1 cellular context compared by ENCODE assay signal in the genomic region with DNA sequence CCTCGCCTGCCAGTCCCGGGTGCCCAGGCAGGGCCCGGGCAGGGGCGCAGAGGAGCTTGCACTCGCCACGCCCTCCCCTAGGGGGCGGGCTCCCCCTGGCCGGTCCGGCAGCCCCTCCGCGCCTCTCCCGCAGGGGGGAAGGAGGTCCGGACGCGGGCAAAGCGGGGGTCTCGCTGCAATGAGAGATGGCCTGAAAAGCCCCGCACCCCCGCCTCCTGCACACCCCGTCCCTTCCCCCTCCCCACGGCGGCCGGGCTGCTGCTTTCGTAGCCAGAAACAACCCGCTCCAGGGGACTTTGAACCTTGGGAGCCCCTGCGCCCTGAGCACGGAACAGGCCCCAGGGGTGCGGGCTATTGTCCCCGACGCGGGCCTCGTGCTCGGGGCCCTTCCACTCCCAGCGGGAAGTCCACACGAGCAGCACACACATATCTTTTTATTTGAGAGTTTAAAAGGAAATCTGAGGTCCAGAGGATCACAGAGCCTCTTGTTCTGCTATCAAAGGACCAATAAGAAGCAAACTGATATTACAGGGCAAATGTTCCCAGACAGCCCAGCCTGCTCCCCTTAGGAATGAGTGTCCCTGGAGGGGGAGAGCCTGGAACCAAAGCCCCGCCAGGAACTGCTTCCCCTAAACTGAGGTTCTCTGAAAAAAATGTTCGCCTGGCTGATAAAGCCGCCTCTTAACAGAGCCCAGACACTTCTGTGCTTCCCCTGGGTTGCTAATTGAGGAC.
TF ChIP-seq lines count a peak whose summit lies in the region.

No MANE protein-coding gene starts in this region.

TF ChIP-seq in HepG2, 621 proteins besides CTCF, POLR2A, EP300 and RAD21 (continued from another document and continues in another):
- TF ChIP-seq, protein P1, sequence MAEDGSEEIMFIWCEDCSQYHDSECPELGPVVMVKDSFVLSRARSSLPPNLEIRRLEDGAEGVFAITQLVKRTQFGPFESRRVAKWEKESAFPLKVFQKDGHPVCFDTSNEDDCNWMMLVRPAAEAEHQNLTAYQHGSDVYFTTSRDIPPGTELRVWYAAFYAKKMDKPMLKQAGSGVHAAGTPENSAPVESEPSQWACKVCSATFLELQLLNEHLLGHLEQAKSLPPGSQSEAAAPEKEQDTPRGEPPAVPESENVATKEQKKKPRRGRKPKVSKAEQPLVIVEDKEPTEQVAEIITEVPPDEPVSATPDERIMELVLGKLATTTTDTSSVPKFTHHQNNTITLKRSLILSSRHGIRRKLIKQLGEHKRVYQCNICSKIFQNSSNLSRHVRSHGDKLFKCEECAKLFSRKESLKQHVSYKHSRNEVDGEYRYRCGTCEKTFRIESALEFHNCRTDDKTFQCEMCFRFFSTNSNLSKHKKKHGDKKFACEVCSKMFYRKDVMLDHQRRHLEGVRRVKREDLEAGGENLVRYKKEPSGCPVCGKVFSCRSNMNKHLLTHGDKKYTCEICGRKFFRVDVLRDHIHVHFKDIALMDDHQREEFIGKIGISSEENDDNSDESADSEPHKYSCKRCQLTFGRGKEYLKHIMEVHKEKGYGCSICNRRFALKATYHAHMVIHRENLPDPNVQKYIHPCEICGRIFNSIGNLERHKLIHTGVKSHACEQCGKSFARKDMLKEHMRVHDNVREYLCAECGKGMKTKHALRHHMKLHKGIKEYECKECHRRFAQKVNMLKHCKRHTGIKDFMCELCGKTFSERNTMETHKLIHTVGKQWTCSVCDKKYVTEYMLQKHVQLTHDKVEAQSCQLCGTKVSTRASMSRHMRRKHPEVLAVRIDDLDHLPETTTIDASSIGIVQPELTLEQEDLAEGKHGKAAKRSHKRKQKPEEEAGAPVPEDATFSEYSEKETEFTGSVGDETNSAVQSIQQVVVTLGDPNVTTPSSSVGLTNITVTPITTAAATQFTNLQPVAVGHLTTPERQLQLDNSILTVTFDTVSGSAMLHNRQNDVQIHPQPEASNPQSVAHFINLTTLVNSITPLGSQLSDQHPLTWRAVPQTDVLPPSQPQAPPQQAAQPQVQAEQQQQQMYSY (CRISPR knock-in tag; IDR thresholded peaks at IDR 0.05): peak; percentile 40; the same call in 1 of the 2 replicates
- TF ChIP-seq ZNF253 (CRISPR knock-in tag; IDR thresholded peaks at IDR 0.05; ENCODE audit: borderline replicate concordance) (peak; percentile 78; the same call in 1 of the 2 replicates), ARNTL (CRISPR knock-in tag; IDR thresholded peaks at IDR 0.05) (peak; percentile 87), ZMYM3 (CRISPR knock-in tag; IDR thresholded peaks at IDR 0.05) (0 out of 2 replicates have a peak, but pooled peaks have one; percentile 53), SNAPC2 (CRISPR knock-in tag; IDR thresholded peaks at IDR 0.05) (peak; percentile 93; the same call in 1 of the 2 replicates), ATF7 (IDR thresholded peaks at IDR 0.05) (no peak), ATF7 (CRISPR knock-in tag; IDR thresholded peaks at IDR 0.05) (no peak; the same call in 1 of the 2 replicates), ZNF235 (CRISPR knock-in tag; IDR thresholded peaks at IDR 0.05; ENCODE audit: borderline replicate concordance) (no peak), ZKSCAN8 (CRISPR knock-in tag; IDR thresholded peaks at IDR 0.05; ENCODE audit: borderline replicate concordance) (no peak; the same call in 1 of the 2 replicates), ZFP1 (CRISPR knock-in tag; IDR thresholded peaks at IDR 0.05) (0 out of 2 replicates have a peak, but pooled peaks have one; percentile 34), ZC3H4 (CRISPR knock-in tag; IDR thresholded peaks at IDR 0.05; ENCODE audit: borderline replicate concordance) (no peak), TRIM24 (CRISPR knock-in tag; IDR thresholded peaks at IDR 0.05) (0 out of 2 replicates have a peak, but pooled peaks have one; percentile 34), STAG1 (CRISPR knock-in tag; IDR thresholded peaks at IDR 0.05) (peak; percentile 58), ZNF670 (CRISPR knock-in tag; IDR thresholded peaks at IDR 0.05; ENCODE audit: borderline replicate concordance) (peak; percentile 52; the same call in 1 of the 2 replicates), IRF2 (CRISPR knock-in tag; IDR thresholded peaks at IDR 0.05) (no peak), ZBTB7B (CRISPR knock-in tag; IDR thresholded peaks at IDR 0.05) (peak; percentile 95), RARA (CRISPR knock-in tag; IDR thresholded peaks at IDR 0.05) (peak; percentile 61; the same call in 1 of the 2 replicates), ZZZ3 (CRISPR knock-in tag; IDR thresholded peaks at IDR 0.05; ENCODE audit: borderline replicate concordance) (no peak), ZNF550 (CRISPR knock-in tag; IDR thresholded peaks at IDR 0.05; ENCODE audit: borderline replicate concordance) (no peak), ZNF350 (CRISPR knock-in tag; IDR thresholded peaks at IDR 0.05; ENCODE audit: borderline replicate concordance, low read depth) (peak; percentile 92), HNRNPH1 (optimal IDR thresholded peaks at IDR 0.05; ENCODE audit: low read depth, low read length) (peak; percentile 30), CBFB (CRISPR knock-in tag; IDR thresholded peaks at IDR 0.05) (peak; percentile 41; the same call in 1 of the 2 replicates), PHF21A (CRISPR knock-in tag; IDR thresholded peaks at IDR 0.05) (peak; percentile 83), RFXAP (CRISPR knock-in tag; IDR thresholded peaks at IDR 0.05; ENCODE audit: borderline replicate concordance) (peak; percentile 64; the same call in 1 of the 2 replicates), NFE2L1 (CRISPR knock-in tag; IDR thresholded peaks at IDR 0.05; ENCODE audit: borderline replicate concordance) (no peak), ZNF749 (CRISPR knock-in tag; IDR thresholded peaks at IDR 0.05; ENCODE audit: borderline replicate concordance) (no peak), RBM22 (optimal IDR thresholded peaks at IDR 0.05; ENCODE audit: low read length) (peak; percentile 84), ARID2 (CRISPR knock-in tag; IDR thresholded peaks at IDR 0.05; ENCODE audit: borderline replicate concordance) (0 out of 2 replicates have a peak, but pooled peaks have one; percentile 64), ZNF674 (CRISPR knock-in tag; IDR thresholded peaks at IDR 0.05; ENCODE audit: low read depth) (no peak), ZNF781 (CRISPR knock-in tag; IDR thresholded peaks at IDR 0.05; ENCODE audit: borderline replicate concordance, not compliant biosample characterization) (no peak), HMG20B (CRISPR knock-in tag; conservative IDR thresholded peaks at IDR 0.05) (0 out of 2 replicates have a peak, but pooled peaks have one; percentile 32), PHF20 (CRISPR knock-in tag; IDR thresholded peaks at IDR 0.05) (no peak), MLLT10 (CRISPR knock-in tag; IDR thresholded peaks at IDR 0.05) (no peak)
- TF ChIP-seq, protein P2, sequence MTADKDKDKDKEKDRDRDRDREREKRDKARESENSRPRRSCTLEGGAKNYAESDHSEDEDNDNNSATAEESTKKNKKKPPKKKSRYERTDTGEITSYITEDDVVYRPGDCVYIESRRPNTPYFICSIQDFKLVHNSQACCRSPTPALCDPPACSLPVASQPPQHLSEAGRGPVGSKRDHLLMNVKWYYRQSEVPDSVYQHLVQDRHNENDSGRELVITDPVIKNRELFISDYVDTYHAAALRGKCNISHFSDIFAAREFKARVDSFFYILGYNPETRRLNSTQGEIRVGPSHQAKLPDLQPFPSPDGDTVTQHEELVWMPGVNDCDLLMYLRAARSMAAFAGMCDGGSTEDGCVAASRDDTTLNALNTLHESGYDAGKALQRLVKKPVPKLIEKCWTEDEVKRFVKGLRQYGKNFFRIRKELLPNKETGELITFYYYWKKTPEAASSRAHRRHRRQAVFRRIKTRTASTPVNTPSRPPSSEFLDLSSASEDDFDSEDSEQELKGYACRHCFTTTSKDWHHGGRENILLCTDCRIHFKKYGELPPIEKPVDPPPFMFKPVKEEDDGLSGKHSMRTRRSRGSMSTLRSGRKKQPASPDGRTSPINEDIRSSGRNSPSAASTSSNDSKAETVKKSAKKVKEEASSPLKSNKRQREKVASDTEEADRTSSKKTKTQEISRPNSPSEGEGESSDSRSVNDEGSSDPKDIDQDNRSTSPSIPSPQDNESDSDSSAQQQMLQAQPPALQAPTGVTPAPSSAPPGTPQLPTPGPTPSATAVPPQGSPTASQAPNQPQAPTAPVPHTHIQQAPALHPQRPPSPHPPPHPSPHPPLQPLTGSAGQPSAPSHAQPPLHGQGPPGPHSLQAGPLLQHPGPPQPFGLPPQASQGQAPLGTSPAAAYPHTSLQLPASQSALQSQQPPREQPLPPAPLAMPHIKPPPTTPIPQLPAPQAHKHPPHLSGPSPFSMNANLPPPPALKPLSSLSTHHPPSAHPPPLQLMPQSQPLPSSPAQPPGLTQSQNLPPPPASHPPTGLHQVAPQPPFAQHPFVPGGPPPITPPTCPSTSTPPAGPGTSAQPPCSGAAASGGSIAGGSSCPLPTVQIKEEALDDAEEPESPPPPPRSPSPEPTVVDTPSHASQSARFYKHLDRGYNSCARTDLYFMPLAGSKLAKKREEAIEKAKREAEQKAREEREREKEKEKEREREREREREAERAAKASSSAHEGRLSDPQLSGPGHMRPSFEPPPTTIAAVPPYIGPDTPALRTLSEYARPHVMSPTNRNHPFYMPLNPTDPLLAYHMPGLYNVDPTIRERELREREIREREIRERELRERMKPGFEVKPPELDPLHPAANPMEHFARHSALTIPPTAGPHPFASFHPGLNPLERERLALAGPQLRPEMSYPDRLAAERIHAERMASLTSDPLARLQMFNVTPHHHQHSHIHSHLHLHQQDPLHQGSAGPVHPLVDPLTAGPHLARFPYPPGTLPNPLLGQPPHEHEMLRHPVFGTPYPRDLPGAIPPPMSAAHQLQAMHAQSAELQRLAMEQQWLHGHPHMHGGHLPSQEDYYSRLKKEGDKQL (CRISPR knock-in tag; IDR thresholded peaks at IDR 0.05; ENCODE audit: low read depth): no peak
- TF ChIP-seq, protein P3, sequence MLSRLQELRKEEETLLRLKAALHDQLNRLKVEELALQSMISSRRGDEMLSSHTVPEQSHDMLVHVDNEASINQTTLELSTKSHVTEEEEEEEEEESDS (CRISPR knock-in tag; IDR thresholded peaks at IDR 0.05; ENCODE audit: borderline replicate concordance): 0 out of 2 replicates have a peak, but pooled peaks have one; percentile 44
- TF ChIP-seq, protein P4, sequence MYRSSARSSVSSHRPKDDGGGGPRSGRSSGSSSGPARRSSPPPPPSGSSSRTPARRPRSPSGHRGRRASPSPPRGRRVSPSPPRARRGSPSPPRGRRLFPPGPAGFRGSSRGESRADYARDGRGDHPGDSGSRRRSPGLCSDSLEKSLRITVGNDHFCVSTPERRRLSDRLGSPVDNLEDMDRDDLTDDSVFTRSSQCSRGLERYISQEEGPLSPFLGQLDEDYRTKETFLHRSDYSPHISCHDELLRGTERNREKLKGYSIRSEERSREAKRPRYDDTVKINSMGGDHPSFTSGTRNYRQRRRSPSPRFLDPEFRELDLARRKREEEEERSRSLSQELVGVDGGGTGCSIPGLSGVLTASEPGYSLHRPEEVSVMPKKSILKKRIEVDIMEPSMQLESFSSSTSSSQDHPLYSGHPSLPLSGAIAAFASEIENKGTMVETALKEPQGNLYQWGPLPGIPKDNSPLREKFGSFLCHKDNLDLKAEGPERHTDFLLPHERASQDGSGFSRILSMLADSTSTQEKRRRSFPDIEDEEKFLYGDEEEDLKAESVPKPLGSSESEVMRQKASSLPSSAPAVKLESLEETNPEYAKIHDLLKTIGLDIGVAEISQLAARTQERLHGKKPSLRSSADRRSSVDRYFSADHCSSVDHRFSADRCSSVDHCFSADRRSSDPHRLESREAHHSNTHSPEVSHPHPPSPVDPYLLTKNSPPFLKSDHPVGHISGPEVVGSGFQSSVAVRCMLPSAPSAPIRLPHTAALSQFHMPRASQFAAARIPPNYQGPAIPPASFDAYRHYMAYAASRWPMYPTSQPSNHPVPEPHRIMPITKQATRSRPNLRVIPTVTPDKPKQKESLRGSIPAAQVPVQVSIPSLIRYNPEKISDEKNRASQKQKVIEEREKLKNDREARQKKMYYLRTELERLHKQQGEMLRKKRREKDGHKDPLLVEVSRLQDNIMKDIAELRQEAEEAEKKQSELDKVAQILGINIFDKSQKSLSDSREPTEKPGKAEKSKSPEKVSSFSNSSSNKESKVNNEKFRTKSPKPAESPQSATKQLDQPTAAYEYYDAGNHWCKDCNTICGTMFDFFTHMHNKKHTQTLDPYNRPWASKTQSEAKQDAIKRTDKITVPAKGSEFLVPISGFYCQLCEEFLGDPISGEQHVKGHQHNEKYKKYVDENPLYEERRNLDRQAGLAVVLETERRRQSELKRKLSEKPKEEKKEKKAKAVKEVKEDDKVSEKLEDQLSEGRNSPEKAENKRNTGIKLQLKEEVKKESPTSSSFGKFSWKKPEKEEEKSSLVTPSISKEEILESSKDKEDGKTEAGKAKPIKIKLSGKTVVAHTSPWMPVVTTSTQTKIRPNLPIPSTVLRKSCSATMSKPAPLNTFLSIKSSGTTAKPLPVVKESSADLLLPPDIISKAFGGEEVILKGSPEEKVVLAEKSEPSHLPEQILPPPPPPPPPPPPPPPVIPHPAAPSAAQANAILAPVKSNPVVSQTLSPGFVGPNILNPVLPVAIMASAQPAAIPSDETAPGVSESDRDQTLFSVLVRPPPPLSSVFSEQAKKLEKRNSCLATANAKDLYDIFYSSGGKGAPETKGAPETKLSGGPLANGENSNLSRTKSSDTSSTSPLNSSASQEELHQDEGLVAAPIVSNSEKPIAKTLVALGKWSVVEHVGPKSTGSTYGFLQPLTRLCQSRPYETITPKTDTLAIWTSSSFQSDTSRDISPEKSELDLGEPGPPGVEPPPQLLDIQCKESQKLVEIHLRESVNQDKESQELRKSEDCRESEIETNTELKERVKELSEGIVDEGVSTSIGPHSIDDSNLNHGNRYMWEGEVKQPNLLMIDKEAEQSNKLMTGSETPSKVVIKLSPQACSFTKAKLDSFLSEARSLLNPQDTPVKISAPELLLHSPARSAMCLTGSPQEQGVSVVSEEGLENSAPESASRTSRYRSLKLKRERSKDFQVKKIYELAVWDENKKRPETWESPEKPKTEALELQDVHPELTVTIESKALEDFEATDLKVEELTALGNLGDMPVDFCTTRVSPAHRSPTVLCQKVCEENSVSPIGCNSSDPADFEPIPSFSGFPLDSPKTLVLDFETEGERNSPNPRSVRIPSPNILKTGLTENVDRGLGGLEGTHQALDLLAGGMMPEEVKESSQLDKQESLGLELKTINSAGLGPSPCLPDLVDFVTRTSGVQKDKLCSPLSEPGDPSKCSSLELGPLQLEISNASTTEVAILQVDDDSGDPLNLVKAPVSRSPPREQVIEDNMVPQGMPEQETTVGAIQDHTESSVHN (CRISPR knock-in tag; IDR thresholded peaks at IDR 0.05): no peak
- TF ChIP-seq, protein P5, sequence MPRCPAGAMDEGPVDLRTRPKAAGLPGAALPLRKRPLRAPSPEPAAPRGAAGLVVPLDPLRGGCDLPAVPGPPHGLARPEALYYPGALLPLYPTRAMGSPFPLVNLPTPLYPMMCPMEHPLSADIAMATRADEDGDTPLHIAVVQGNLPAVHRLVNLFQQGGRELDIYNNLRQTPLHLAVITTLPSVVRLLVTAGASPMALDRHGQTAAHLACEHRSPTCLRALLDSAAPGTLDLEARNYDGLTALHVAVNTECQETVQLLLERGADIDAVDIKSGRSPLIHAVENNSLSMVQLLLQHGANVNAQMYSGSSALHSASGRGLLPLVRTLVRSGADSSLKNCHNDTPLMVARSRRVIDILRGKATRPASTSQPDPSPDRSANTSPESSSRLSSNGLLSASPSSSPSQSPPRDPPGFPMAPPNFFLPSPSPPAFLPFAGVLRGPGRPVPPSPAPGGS (CRISPR knock-in tag; IDR thresholded peaks at IDR 0.05): peak; percentile 87
- TF ChIP-seq, protein P6, sequence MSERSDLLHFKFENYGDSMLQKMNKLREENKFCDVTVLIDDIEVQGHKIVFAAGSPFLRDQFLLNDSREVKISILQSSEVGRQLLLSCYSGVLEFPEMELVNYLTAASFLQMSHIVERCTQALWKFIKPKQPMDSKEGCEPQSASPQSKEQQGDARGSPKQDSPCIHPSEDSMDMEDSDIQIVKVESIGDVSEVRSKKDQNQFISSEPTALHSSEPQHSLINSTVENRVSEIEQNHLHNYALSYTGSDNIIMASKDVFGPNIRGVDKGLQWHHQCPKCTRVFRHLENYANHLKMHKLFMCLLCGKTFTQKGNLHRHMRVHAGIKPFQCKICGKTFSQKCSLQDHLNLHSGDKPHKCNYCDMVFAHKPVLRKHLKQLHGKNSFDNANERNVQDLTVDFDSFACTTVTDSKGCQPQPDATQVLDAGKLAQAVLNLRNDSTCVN (CRISPR knock-in tag; IDR thresholded peaks at IDR 0.05; ENCODE audit: borderline replicate concordance): peak; percentile 55; the same call in 1 of the 2 replicates
